8 cellular contexts compared by ENCODE assay signal in genomic region chr5:109410389-109411174, GRCh38. TPM values are rescaled to one million over a fixed set of nuclear protein-coding genes. Genes with fewer than 3 reads are reported as not detected.
DNase-seq lines count a peak whose midpoint lies in the region; ATAC-seq and TF ChIP-seq lines count a peak whose summit lies in the region.

No MANE protein-coding gene starts in this region.

- peaks cover 0 to 10% (median 6%) of the 10 kb centered on the region in 8 donors for H3K9me3 Mint-ChIP-seq in CD4-positive, alpha-beta memory T cell

- H3K4me1 Mint-ChIP-seq in CD4-positive, alpha-beta memory T cell, result peaks cover 21 to 58% (median 32%) of the 10 kb centered on the region in 4 donors

- H3K27me3 Mint-ChIP-seq in CD4-positive, alpha-beta memory T cell, result peaks cover 0 to 3% of the 10 kb centered on the region in 2 donors

- CTCF ChIA-PET in CD4-positive, alpha-beta memory T cell (lab: Charles Lee; ENCODE audit: partially characterized antibody), result interaction anchor here (1.9 kb wide), 1 partner anchor 278 kb away, joined by 4 read pairs; no protein-coding TSS in a partner anchor

- peak overlapping the region; percentile 93 to 95 for H3K4me3 ChIP-seq in CD4-positive, alpha-beta memory T cell (ENCODE audit: low read length in 2 of 2)
- H3K4me3 ChIP-seq in HUES64 (ENCODE audit: low read length) (peak overlapping the region; percentile 69), left ventricle myocardium inferior (peak overlapping the region; percentile 82)

- H3K9ac ChIP-seq in HUES64 (ENCODE audit: low read depth, low read length), result peak overlapping the region; percentile 79

- no peaks in the 10 kb centered on the region for H3K9me3 ChIP-seq in CD4-positive, alpha-beta memory T cell (ENCODE audit: control insufficient read depth in 1 of 2, low read length in 2 of 2)
- H3K9me3 ChIP-seq in HUES64 (ENCODE audit: insufficient read depth, low read depth, low read length), result no peaks in the 10 kb centered on the region
- peaks cover 15% of the 10 kb centered on the region for H3K9me3 ChIP-seq in left ventricle myocardium inferior (replicated peaks)

- H3K27me3 ChIP-seq in CD4-positive, alpha-beta memory T cell (ENCODE audit: insufficient read depth, low read length), result no peaks in the 10 kb centered on the region
- no peaks in the 10 kb centered on the region for H3K27me3 ChIP-seq in HUES64 (ENCODE audit: insufficient read depth, low read length)
- H3K27me3 ChIP-seq in left ventricle myocardium inferior (ENCODE audit: low read depth), result no peaks in the 10 kb centered on the region

- peak overlapping the region; percentile 97 for H3K27ac ChIP-seq in CD4-positive, alpha-beta memory T cell (ENCODE audit: low read depth, low read length)
- H3K27ac ChIP-seq in HUES64 (ENCODE audit: low read depth, low read length), result peak overlapping the region; percentile 89
- peak overlapping the region; percentile 98 for H3K27ac ChIP-seq in left ventricle myocardium inferior (replicated peaks)

- peak in 1 of 5 donors; percentile 68 for DNase-seq in CD4-positive, alpha-beta memory T cell
- DNase-seq in SKM-1 (lab: John Stamatoyannopoulos, UW; ENCODE audit: unreplicated experiment) (peak; percentile 63), amygdala (lab: John Stamatoyannopoulos, UW) (peak in 51 of 56 donors; percentile 6 to 83 (median 54)), left ventricle myocardium inferior (peak; percentile 72), posterior cingulate gyrus (peak in 9 of 10 donors; percentile 36 to 92 (median 53)), superior temporal gyrus (ENCODE audit: extremely low spot score) (no peak)

- peak overlapping the region; percentile 91 to 100 (median 99) for H3K4me3 Mint-ChIP-seq in CD4-positive, alpha-beta memory T cell

- no peaks in the 10 kb centered on the region for H3K36me3 ChIP-seq in CD4-positive, alpha-beta memory T cell (ENCODE audit: insufficient read depth, low read length)
- H3K36me3 ChIP-seq in HUES64 (ENCODE audit: insufficient read depth, low read length), result no peaks in the 10 kb centered on the region
- no peaks in the 10 kb centered on the region for H3K36me3 ChIP-seq in left ventricle myocardium inferior

- H3K4me1 ChIP-seq in CD4-positive, alpha-beta memory T cell (ENCODE audit: insufficient read depth, low read length), result peaks cover 43% of the 10 kb centered on the region
- H3K4me1 ChIP-seq in HUES64 (ENCODE audit: insufficient read depth, low read length) (peaks cover 41% of the 10 kb centered on the region), left ventricle myocardium inferior (peaks cover 70% of the 10 kb centered on the region)

- peak overlapping the region; percentile 96 to 100 (median 99) for H3K27ac Mint-ChIP-seq in CD4-positive, alpha-beta memory T cell

- no peak for TF ChIP-seq CTCF in left ventricle myocardium inferior (IDR thresholded peaks at IDR 0.05; ENCODE audit: borderline replicate concordance)

- 1% methylated on average over 25 of the region's 26 CpGs for WGBS in HUES64

- intact Hi-C loops in CD4-positive, alpha-beta memory T cell (cut with micrococcal nuclease), result loop anchor here (1.0 kb wide), 6 partner anchors 279 to 1682 kb away; partner anchors contain the start of genes FBXL17, MAN2A1, SLC25A46 and WDR36
- intact Hi-C loops in left ventricle myocardium inferior (cut with micrococcal nuclease) (no loop called here), posterior cingulate gyrus (cut with DNase I) (no loop called here)

- ATAC-seq in GM19463 (IDR thresholded peaks at IDR 0.05; ENCODE audit: unreplicated experiment), result peak; percentile 18

- H3K36me3 Mint-ChIP-seq in CD4-positive, alpha-beta memory T cell, result peaks cover 7 to 25% of the 10 kb centered on the region in 2 donors

- POLR2A ChIA-PET in CD4-positive, alpha-beta memory T cell (lab: Charles Lee; ENCODE audit: partially characterized antibody), result interaction anchor here (0.6 to 2.6 kb wide), 23 partner anchors 10 to 1816 kb away, joined by 3 to 61 read pairs (median 6); partner anchors contain the start of genes FBXL17, MAN2A1 and SLC25A46

RNA-seq across cellular contexts. Expression of gene PJA2, which starts 0.8 kb away (rescaled TPM):
- 10 to 100 TPM; 90.0 to 90.6 TPM for total RNA-seq in CD4-positive, alpha-beta memory T cell
- polyA plus RNA-seq in CD4-positive, alpha-beta memory T cell, result 10 to 100 TPM; 57.2 to 60.0 TPM
- 31.3 TPM for polyA plus RNA-seq in HUES64 (2013, experiment 1 of 2)
- 39.2 TPM for polyA plus RNA-seq in HUES64 (2013, experiment 2 of 2)
- total RNA-seq in left ventricle myocardium inferior, result 77.5 TPM
